Comparison of ENCODE assay signal across 23 cellular contexts in the genomic region with DNA sequence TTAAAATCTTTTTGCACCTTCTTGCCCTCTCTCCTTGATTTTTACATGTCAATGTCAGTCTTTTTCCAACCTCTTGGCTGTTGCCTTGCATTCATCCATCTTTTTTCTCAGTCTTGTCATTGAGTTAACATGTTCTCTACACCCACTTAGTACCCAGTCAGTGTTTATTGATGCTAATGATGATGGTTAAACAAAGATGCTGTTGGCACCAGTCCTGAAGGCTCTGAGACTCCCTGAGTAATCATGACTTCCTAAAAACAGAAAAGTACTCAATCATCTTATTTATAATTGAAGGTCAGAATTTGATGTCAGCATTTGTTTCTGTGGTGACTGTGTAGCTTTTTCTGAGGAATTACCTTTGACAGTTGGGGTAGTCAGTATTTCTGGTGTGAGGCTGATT.
A peak's percentile ranks its signal among the peaks of the same experiment; 100 is the strongest.
DNase-seq lines count a peak whose midpoint lies in the region; ATAC-seq, FAIRE-seq and TF ChIP-seq lines count a peak whose summit lies in the region.
"Had no signal": no experiment of that assay in that cellular context is flagged by ENCODE, and none has a peak within 500 bp of the region (broad histone marks: within the 10 kb centered on the region; RNA-seq: fewer than 3 reads in every experiment).

No MANE protein-coding gene starts in this region.

- H3K79me2 ChIP-seq in endothelial cell of umbilical vein (ENCODE audit: control insufficient read depth, insufficient read depth, low read length) = no peaks in the 10 kb centered on the region

- H3K36me3 ChIP-seq in endothelial cell of umbilical vein (ENCODE audit: control insufficient read depth in 2 of 2, extremely low read depth in 1 of 2, insufficient read depth in 2 of 2, low read length in 2 of 2) = no peaks in the 10 kb centered on the region
- H3K36me3 ChIP-seq in thyroid gland = no peaks in the 10 kb centered on the region
- H3K36me3 ChIP-seq in uterus = no peaks in the 10 kb centered on the region
- H3K36me3 ChIP-seq: transverse colon had no signal

- no peaks in the 10 kb centered on the region for H4K20me1 ChIP-seq in endothelial cell of umbilical vein (replicated peaks; ENCODE audit: control insufficient read depth, extremely low read depth, insufficient read depth, low read length)

- H3K4me1 ChIP-seq in endothelial cell of umbilical vein (ENCODE audit: control insufficient read depth, extremely low read depth, insufficient read depth, low read length) (peaks cover 9% of the 10 kb centered on the region), thyroid gland (peaks cover 0 to 6% of the 10 kb centered on the region in 2 donors), uterus (no peaks in the 10 kb centered on the region)
- H3K4me1 ChIP-seq: stomach, transverse colon had no signal

- no peaks in the 10 kb centered on the region for H3K9me1 ChIP-seq in endothelial cell of umbilical vein (replicated peaks; ENCODE audit: control insufficient read depth, extremely low read depth, insufficient read depth, low read length)

- ATAC-seq in stimulated activated naive CD8-positive, alpha-beta T cell treated with anti-CD3 and anti-CD28 coated beads, Interleukin-15, Interleukin-2, amounts not matched to agents 100 U/mL and 50 U/mL, for 24 hours = no peak
- ATAC-seq: activated CD8-positive, alpha-beta T cell treated with anti-CD3 and anti-CD28 coated beads for 36 hours; naive thymus-derived CD8-positive, alpha-beta T cell had no signal

- no peak overlapping the region for H3K4me2 ChIP-seq in endothelial cell of umbilical vein (ENCODE audit: insufficient read depth, low read length)
- H3K4me2 ChIP-seq: KMS-11, PC-9 had no signal

- H3K9ac ChIP-seq in endothelial cell of umbilical vein (replicated peaks; ENCODE audit: extremely low read depth, insufficient read depth, low read length) = no peak overlapping the region
- H3K9ac ChIP-seq: KMS-11 had no signal

- DNase-seq in NCI-H1092 (lab: John Stamatoyannopoulos, UW) (peak; percentile 47), NCI-H69 (lab: John Stamatoyannopoulos, UW) (peak; percentile 97), endothelial cell of umbilical vein (ENCODE audit: low read depth, low spot score) (peak; percentile 39), thyroid gland (no peak), NCI-H345 (lab: John Stamatoyannopoulos, UW) (no peak), uterus (no peak)
- DNase-seq in stimulated activated naive CD8-positive, alpha-beta T cell treated with anti-CD3 and anti-CD28 coated beads, Interleukin-15, Interleukin-2, amounts not matched to agents 100 U/mL and 50 U/mL, for 24 hours = no peak
- DNase-seq: activated CD8-positive, alpha-beta T cell treated with anti-CD3 and anti-CD28 coated beads for 36 hours; activated naive CD8-positive, alpha-beta T cell treated with anti-CD3 and anti-CD28 coated beads for 36 hours; C1 segment of cervical spinal cord; central memory CD4-positive, alpha-beta T cell; glutamatergic neuron; GOT3; HFFc6; islet precursor cell; naive thymus-derived CD8-positive, alpha-beta T cell; NCI-H187; NCI-H226; PC-9; Right ventricle myocardium superior; stomach; transverse colon had no signal

- CTCF ChIA-PET in endothelial cell of umbilical vein (lab: Charles Lee) = interaction anchor here (0.6 to 0.7 kb wide), 2 partner anchors 9 to 24 kb away, joined by 3 read pairs; no protein-coding TSS in a partner anchor

- H3K4me3 ChIP-seq in endothelial cell of umbilical vein (replicated peaks in 1 of 3; ENCODE audit: insufficient read depth in 1 of 3, low read depth in 1 of 3, low read length in 3 of 3) = no peak overlapping the region
- no peak overlapping the region for H3K4me3 ChIP-seq in thyroid gland (replicated peaks in 1 of 3)
- H3K4me3 ChIP-seq in uterus = no peak overlapping the region
- H3K4me3 ChIP-seq: PC-9, stomach, transverse colon had no signal

- peak; percentile 15 for FAIRE-seq in endothelial cell of umbilical vein (lab: Jason Lieb, UNC)

- no peak overlapping the region for H2AFZ ChIP-seq in endothelial cell of umbilical vein (ENCODE audit: low read depth, low read length)
- H2AFZ ChIP-seq: PC-9 had no signal

- BruUV-seq in endothelial cell of umbilical vein (replicated peaks; lab: Mats Ljungman, UMichigan) = no TSS peak

- TF ChIP-seq CTCF in endothelial cell of umbilical vein (IDR thresholded peaks at IDR 0.05; ENCODE audit: extremely low read depth in 1 of 2, insufficient read depth in 1 of 2, low read depth in 1 of 2, low read length in 2 of 2) (no peak), thyroid gland (IDR thresholded peaks at IDR 0.05) (no peak), uterus (IDR thresholded peaks at IDR 0.05) (no peak)

- TF ChIP-seq POLR2A in endothelial cell of umbilical vein (IDR thresholded peaks at IDR 0.05; ENCODE audit: low read depth, low read length) (no peak), thyroid gland (IDR thresholded peaks at IDR 0.05) (no peak), uterus (IDR thresholded peaks at IDR 0.05) (no peak)

- dilution Hi-C loops in endothelial cell of umbilical vein (cut with MboI; ENCODE audit: extremely low pct_ligation_motif_present, low sequenced_read_pairs) = no loop called here

- no peaks in the 10 kb centered on the region for H3K27me3 ChIP-seq in endothelial cell of umbilical vein (ENCODE audit: control insufficient read depth in 2 of 2, insufficient read depth in 2 of 2, low read length in 2 of 2)
- no peaks in the 10 kb centered on the region for H3K27me3 ChIP-seq in thyroid gland
- H3K27me3 ChIP-seq in uterus = no peaks in the 10 kb centered on the region
- H3K27me3 ChIP-seq: stomach, transverse colon had no signal

- H3K27ac ChIP-seq in endothelial cell of umbilical vein (ENCODE audit: insufficient read depth, low read depth, low read length) (no peak overlapping the region), thyroid gland (no peak overlapping the region), uterus (no peak overlapping the region)
- H3K27ac ChIP-seq: KMS-11, PC-9, stomach, transverse colon had no signal

- no peaks in the 10 kb centered on the region for H3K9me3 ChIP-seq in endothelial cell of umbilical vein (replicated peaks; ENCODE audit: control insufficient read depth, insufficient read depth, low read length)
- no peaks in the 10 kb centered on the region for H3K9me3 ChIP-seq in thyroid gland
- no peaks in the 10 kb centered on the region for H3K9me3 ChIP-seq in uterus
- H3K9me3 ChIP-seq: stomach, transverse colon had no signal

- intact Hi-C loops in endothelial cell of umbilical vein (cut with micrococcal nuclease) (no loop called here), thyroid gland (cut with DNase I) (no loop called here), uterus (cut with DNase I; ENCODE audit: low total_unique reads) (no loop called here)

- POLR2A ChIA-PET in endothelial cell of umbilical vein (lab: Charles Lee) = no interaction called here

TF ChIP-seq in endothelial cell of umbilical vein, 7 proteins besides CTCF, POLR2A, EP300 and RAD21:
- no peak for TF ChIP-seq FOS (IDR thresholded peaks at IDR 0.05; ENCODE audit: borderline replicate concordance, insufficient read depth, low read length)

Comparison
In these comparisons a context has a peak if more than half of its experiments do, and no peak if none do; other contexts are left out.
1. DNase-seq: peak in NCI-H1092 (single experiment), NCI-H69 (single experiment) and endothelial cell of umbilical vein (single experiment); none in thyroid gland (0 of 2), NCI-H345 (single experiment), stimulated activated naive CD8-positive, alpha-beta T cell treated with anti-CD3 and anti-CD28 coated beads, Interleukin-15, Interleukin-2, amounts not matched to agents 100 U/mL and 50 U/mL, for 24 hours (single experiment) and uterus (0 of 2).